ENCODE assay signal across 8 cellular contexts in the genomic region with DNA sequence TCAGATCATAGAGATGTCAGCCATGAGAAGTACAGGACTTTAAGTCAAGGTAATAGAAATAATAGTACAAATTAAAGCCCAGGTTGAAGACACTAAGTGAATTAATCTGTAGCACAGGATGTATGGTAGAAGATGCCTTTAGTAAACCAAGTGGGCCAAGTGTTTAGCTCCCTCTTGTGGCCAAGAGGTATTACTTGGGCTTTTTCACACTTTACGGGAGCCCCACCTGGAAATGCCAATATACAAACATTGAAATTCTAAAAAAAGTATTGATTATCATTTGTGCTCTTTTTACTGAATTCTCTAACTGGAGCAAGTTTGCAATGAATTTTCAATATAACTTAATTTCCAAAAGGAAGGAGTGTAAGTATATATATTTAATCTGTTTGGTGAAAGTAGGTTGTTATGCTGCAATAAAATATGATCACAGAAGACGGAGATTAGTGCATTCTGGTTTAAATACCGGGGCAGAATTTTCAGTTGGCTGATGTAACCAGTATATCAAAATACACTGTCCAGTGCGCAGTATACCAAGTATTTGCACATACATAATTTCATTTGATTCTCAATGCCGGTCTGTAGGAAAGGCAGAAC.
DNase-seq lines count a peak whose midpoint lies in the region; ATAC-seq, FAIRE-seq and TF ChIP-seq lines count a peak whose summit lies in the region.

No MANE protein-coding gene starts in this region.

- no peaks in the 10 kb centered on the region for H4K20me1 ChIP-seq in GM23248 (ENCODE audit: insufficient read depth)

- no peak overlapping the region for H3K9ac ChIP-seq in GM23248

- CTCF ChIA-PET in A549 (lab: Yijun Ruan, JAX), result interaction anchor here (0.5 to 1.6 kb wide), 3 partner anchors 10 to 145 kb away, joined by 3 to 4 read pairs (median 3); no protein-coding TSS in a partner anchor

- H3K36me3 Mint-ChIP-seq in memory B cell, result peaks cover 13% of the 10 kb centered on the region

- H3K4me2 ChIP-seq in A549, result no peak overlapping the region
- no peak overlapping the region for H3K4me2 ChIP-seq in GM23248 (ENCODE audit: unreplicated experiment)

- TF ChIP-seq CTCF in A549 (IDR thresholded peaks at IDR 0.05), result peak; percentile 50
- TF ChIP-seq CTCF in choroid plexus epithelial cell (conservative IDR thresholded peaks at IDR 0.05; ENCODE audit: low read depth, low read length), result peak; percentile 87

- H3K27me3 ChIP-seq in GM23248 (replicated peaks; ENCODE audit: insufficient read depth), result no peaks in the 10 kb centered on the region

- no peak overlapping the region for H3K27ac Mint-ChIP-seq in memory B cell

- no peaks in the 10 kb centered on the region for H3K79me2 ChIP-seq in GM23248 (ENCODE audit: insufficient read depth)

- peak; percentile 2 to 36 for DNase-seq in A549 (ENCODE audit: low read depth in 1 of 2, low spot score in 1 of 2)
- peak; percentile 43 for DNase-seq in EL
- peak; percentile 65 for DNase-seq in GM23248
- peak; percentile 72 for DNase-seq in KBM-7
- DNase-seq in SIG-M5 treated with dmso at 0.1 percent for 504 hours (lab: John Stamatoyannopoulos, UW; ENCODE audit: unreplicated experiment), result peak; percentile 76
- DNase-seq in choroid plexus epithelial cell (ENCODE audit: low read depth), result peak; percentile 77
- peak; percentile 18 to 64 for DNase-seq in memory B cell (ENCODE audit: low spot score in 2 of 2)
- DNase-seq in ecto neural progenitor cell (ENCODE audit: low spot score), result no peak

- no peak for TF ChIP-seq EP300 in A549 (IDR thresholded peaks at IDR 0.05)

- POLR2A ChIA-PET in A549 (lab: Yijun Ruan, JAX), result no interaction called here

- no peak overlapping the region for H3K4me3 Mint-ChIP-seq in memory B cell

- in situ Hi-C loops in GM23248 (cut with MboI) (no loop called here), KBM-7 (cut with MboI; ENCODE audit: low pct_unique_long_range_greater_than_20kb, low sequenced_read_pairs) (no loop called here)

- H3K9me3 ChIP-seq in A549, result no peaks in the 10 kb centered on the region
- no peaks in the 10 kb centered on the region for H3K9me3 ChIP-seq in GM23248 (ENCODE audit: low read depth)

- H3K27ac ChIP-seq in A549 (no peak overlapping the region), GM23248 (no peak overlapping the region)

- H3K9me2 ChIP-seq in GM23248 (ENCODE audit: insufficient read depth), result no peaks in the 10 kb centered on the region

- H2AFZ ChIP-seq in GM23248, result no peak overlapping the region

- no peak for FAIRE-seq in A549 (lab: Jason Lieb, UNC)

- WGBS in A549 (ENCODE audit: missing lambda C conversion rate), result 43% methylated on average over 5 of the region's 5 CpGs
- WGBS in GM23248 (ENCODE audit: low coverage in 1 of 2, low lambda C conversion rate in 2 of 2, missing lambda C conversion rate in 2 of 2), 2 experiments, result 64% methylated on average over 5 of the region's 5 CpGs

- no peaks in the 10 kb centered on the region for H3K4me1 ChIP-seq in A549
- H3K4me1 ChIP-seq in GM23248 (ENCODE audit: insufficient read depth), result no peaks in the 10 kb centered on the region

- H3F3A ChIP-seq in GM23248 (ENCODE audit: insufficient read depth), result no peaks in the 10 kb centered on the region

- TF ChIP-seq POLR2A in A549 (IDR thresholded peaks at IDR 0.05; ENCODE audit: low read length), result no peak

- H3K4me3 ChIP-seq in A549 (no peak overlapping the region), GM23248 (no peak overlapping the region), choroid plexus epithelial cell (ENCODE audit: low read depth, low read length) (no peak overlapping the region)

- peak; percentile 33 to 58; a peak in 3 of 5 replicates for TF ChIP-seq RAD21 in A549 (conservative IDR thresholded peaks at IDR 0.05 in 1 of 2, IDR thresholded peaks at IDR 0.05 in 1 of 2)

- H3K4me1 Mint-ChIP-seq in memory B cell, result peaks cover 11% of the 10 kb centered on the region

- H3K9me3 Mint-ChIP-seq in memory B cell, result peaks cover 2% of the 10 kb centered on the region

- peak in 1 of 2 experiments; percentile 66; a peak in 2 of 6 replicates for ATAC-seq in A549
- peak; percentile 93 for ATAC-seq in memory B cell (ENCODE audit: low read depth)

- H3K27me3 Mint-ChIP-seq in memory B cell, result no peaks in the 10 kb centered on the region

- H3K36me3 ChIP-seq in GM23248 (ENCODE audit: low read depth), result no peaks in the 10 kb centered on the region

TF ChIP-seq in A549, 52 proteins besides CTCF, POLR2A, EP300 and RAD21:
- TF ChIP-seq, protein P1, sequence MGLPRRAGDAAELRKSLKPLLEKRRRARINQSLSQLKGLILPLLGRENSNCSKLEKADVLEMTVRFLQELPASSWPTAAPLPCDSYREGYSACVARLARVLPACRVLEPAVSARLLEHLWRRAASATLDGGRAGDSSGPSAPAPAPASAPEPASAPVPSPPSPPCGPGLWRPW (IDR thresholded peaks at IDR 0.05), result no peak
- 0 out of 3 replicates have a peak, but pooled peaks have one; percentile 21 for TF ChIP-seq SMC3 (IDR thresholded peaks at IDR 0.05)
